ENCODE assay signal across 8 cellular contexts in the genomic region with DNA sequence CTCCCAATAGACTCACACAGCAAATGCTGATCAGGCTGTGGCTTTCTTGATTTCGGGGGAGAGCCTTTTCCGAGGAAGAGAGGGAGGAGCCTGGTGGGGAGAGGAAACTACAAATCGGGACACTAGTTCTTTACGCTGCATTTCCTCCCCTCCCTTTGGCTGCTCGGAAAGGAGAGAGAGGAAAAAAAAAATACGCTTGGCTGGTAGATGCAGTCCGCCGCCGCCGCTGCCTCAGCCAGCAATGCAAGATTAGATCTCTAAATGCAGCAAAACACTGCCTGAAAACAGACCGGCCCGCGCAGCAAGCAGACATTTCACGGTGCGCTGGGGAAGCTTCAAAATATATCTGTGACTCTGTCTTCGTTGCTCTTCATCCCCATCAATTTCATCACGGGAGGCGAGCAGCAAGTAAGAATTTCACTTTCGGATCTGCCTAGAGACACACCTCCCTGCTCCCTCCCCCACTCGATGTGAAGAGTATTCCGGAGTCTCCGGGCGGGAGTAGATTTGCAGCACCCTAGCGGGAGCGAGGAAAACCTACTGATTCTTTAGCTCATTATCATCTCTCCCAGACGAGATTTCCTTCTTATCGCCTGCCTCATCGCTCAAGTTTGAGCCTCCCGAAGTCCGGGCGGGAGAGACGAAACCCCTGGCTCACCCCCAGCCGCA.
A peak's percentile ranks its signal among the peaks of the same experiment; 100 is the strongest.
DNase-seq lines count a peak whose midpoint lies in the region; ATAC-seq lines count a peak whose summit lies in the region.

A gene with protein sequence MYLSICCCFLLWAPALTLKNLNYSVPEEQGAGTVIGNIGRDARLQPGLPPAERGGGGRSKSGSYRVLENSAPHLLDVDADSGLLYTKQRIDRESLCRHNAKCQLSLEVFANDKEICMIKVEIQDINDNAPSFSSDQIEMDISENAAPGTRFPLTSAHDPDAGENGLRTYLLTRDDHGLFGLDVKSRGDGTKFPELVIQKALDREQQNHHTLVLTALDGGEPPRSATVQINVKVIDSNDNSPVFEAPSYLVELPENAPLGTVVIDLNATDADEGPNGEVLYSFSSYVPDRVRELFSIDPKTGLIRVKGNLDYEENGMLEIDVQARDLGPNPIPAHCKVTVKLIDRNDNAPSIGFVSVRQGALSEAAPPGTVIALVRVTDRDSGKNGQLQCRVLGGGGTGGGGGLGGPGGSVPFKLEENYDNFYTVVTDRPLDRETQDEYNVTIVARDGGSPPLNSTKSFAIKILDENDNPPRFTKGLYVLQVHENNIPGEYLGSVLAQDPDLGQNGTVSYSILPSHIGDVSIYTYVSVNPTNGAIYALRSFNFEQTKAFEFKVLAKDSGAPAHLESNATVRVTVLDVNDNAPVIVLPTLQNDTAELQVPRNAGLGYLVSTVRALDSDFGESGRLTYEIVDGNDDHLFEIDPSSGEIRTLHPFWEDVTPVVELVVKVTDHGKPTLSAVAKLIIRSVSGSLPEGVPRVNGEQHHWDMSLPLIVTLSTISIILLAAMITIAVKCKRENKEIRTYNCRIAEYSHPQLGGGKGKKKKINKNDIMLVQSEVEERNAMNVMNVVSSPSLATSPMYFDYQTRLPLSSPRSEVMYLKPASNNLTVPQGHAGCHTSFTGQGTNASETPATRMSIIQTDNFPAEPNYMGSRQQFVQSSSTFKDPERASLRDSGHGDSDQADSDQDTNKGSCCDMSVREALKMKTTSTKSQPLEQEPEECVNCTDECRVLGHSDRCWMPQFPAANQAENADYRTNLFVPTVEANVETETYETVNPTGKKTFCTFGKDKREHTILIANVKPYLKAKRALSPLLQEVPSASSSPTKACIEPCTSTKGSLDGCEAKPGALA (N-terminal part only) (plus strand): TSS at position 138 of the 669 bp plus-strand sequence. CDS start 803 bp downstream, outside the sequence.

- peak within 1 kb of the TSS in 3 of 21 experiments; percentile 7 to 47 (median 22) for H3K27ac ChIP-seq in skin epidermis

- ATAC-seq in HG03135 (IDR thresholded peaks at IDR 0.05; ENCODE audit: unreplicated experiment) (no peak), GM21723 (IDR thresholded peaks at IDR 0.05; ENCODE audit: unreplicated experiment) (no peak)

- peak within 1 kb of the TSS; percentile 23 to 44 (median 33) for H3K4me3 ChIP-seq in skin epidermis

- DNase-seq in DMS79 treated with DMSO at 0.1 percent for 48 hours (lab: John Stamatoyannopoulos, UW): peak; percentile 70
- peak; percentile 70 for DNase-seq in NCI-H69 (lab: John Stamatoyannopoulos, UW)
- peak; percentile 42 for DNase-seq in cerebellar cortex (ENCODE audit: low spot score)
- peak; percentile 37 for DNase-seq in iris pigment epithelial cell (ENCODE audit: low read depth)
- no peak for DNase-seq in EL
